ENCODE assay signal across 21 cellular contexts in genomic region chr18:23189099-23189498, GRCh38. TPM values are rescaled to one million over a fixed set of nuclear protein-coding genes. Genes with fewer than 3 reads are reported as not detected.
DNase-seq lines count a peak whose midpoint lies in the region; ATAC-seq, FAIRE-seq and TF ChIP-seq lines count a peak whose summit lies in the region.
"Had no signal": no experiment of that assay in that cellular context is flagged by ENCODE, and none has a peak within 500 bp of the region (broad histone marks: within the 10 kb centered on the region; RNA-seq: fewer than 3 reads in every experiment).

No MANE protein-coding gene starts in this region.

- FAIRE-seq in K562 (lab: Jason Lieb, UNC) = no peak
- FAIRE-seq: GM12878, RCC 7860 had no signal

- peaks cover 32% of the 10 kb centered on the region for H3K4me1 Mint-ChIP-seq in neural progenitor cell

- H3K27me3 ChIP-seq in BLaER1 (no peaks in the 10 kb centered on the region), Karpas-422 (ENCODE audit: low read length) (no peaks in the 10 kb centered on the region), K562 (ENCODE audit: control insufficient read depth in 2 of 2, insufficient read depth in 2 of 2, low read length in 2 of 2) (peaks cover 43 to 54% of the 10 kb centered on the region in 2 experiments), neural progenitor cell (no peaks in the 10 kb centered on the region), BE2C (no peaks in the 10 kb centered on the region)
- H3K27me3 ChIP-seq: SJCRH30 had no signal

- in situ Hi-C loops in K562 (cut with MboI) = no loop called here

- H3K36me3 Mint-ChIP-seq in neural progenitor cell = peaks cover 1% of the 10 kb centered on the region
- H3K36me3 Mint-ChIP-seq: T-cell had no signal

- no peak overlapping the region for H3K4me3 Mint-ChIP-seq in neural progenitor cell
- H3K4me3 Mint-ChIP-seq: T-cell had no signal

- H3K27ac ChIP-seq in BLaER1 (no peak overlapping the region), Karpas-422 (ENCODE audit: low read length) (no peak overlapping the region), K562 (ENCODE audit: extremely low read depth, low read depth, low read length) (no peak overlapping the region), neural progenitor cell (no peak overlapping the region)
- H3K27ac ChIP-seq: SJCRH30 had no signal

- H3K79me2 ChIP-seq in Karpas-422 (ENCODE audit: low read length) (no peaks in the 10 kb centered on the region), K562 (ENCODE audit: control insufficient read depth, insufficient read depth, low read length) (no peaks in the 10 kb centered on the region), neural progenitor cell (ENCODE audit: low read depth) (no peaks in the 10 kb centered on the region)

- peak; percentile 61 for DNase-seq in Karpas-422
- DNase-seq in K562 (ENCODE audit: extremely low read depth in 1 of 4, low spot score in 3 of 4) = no peak
- no peak for DNase-seq in neural progenitor cell (ENCODE audit: low spot score)
- no peak for DNase-seq in putamen (ENCODE audit: low spot score)
- DNase-seq in BE2C = no peak
- DNase-seq in NCI-H2196 treated with DMSO at 0.1 percent for 48 hours (lab: John Stamatoyannopoulos, UW; ENCODE audit: unreplicated experiment) = no peak
- DNase-seq: COR-L47, DMS 273 treated with DMSO at 0.1 percent for 48 hours, DMS79 treated with DMSO at 0.1 percent for 48 hours, HCEC 1CT, IMR-90, NCI-H1105 treated with DMSO at 0.1 percent for 48 hours, NCI-H187, NCI-H446, NCI-H526, OCI-M1, SJCRH30, T-cell had no signal

- no peaks in the 10 kb centered on the region for H3K9me2 ChIP-seq in Karpas-422 (replicated peaks; ENCODE audit: insufficient read depth, low read length)

- H3K9me1 ChIP-seq in K562 (ENCODE audit: control insufficient read depth, insufficient read depth, low read length) = no peaks in the 10 kb centered on the region

- no peak overlapping the region for H3K4me3 ChIP-seq in BLaER1
- H3K4me3 ChIP-seq in Karpas-422 (ENCODE audit: low read length) = no peak overlapping the region
- H3K4me3 ChIP-seq in K562 = no peak overlapping the region
- H3K4me3 ChIP-seq in neural progenitor cell = no peak overlapping the region
- no peak overlapping the region for H3K4me3 ChIP-seq in BE2C (ENCODE audit: low read depth, low read length)
- H3K4me3 ChIP-seq: GM12878, SJCRH30 had no signal

- H3K27ac Mint-ChIP-seq in neural progenitor cell = no peak overlapping the region
- H3K27ac Mint-ChIP-seq: T-cell had no signal

- peak; percentile 41 for ATAC-seq in K562
- ATAC-seq: GM12878, T-cell had no signal

- no peaks in the 10 kb centered on the region for H3K9me3 Mint-ChIP-seq in neural progenitor cell
- H3K9me3 Mint-ChIP-seq: T-cell had no signal

- H3K9me3 ChIP-seq in BLaER1 = no peaks in the 10 kb centered on the region
- H3K9me3 ChIP-seq in Karpas-422 (ENCODE audit: low read length) = no peaks in the 10 kb centered on the region
- no peaks in the 10 kb centered on the region for H3K9me3 ChIP-seq in K562 (replicated peaks; ENCODE audit: control insufficient read depth, insufficient read depth, low read depth, low read length)
- no peaks in the 10 kb centered on the region for H3K9me3 ChIP-seq in neural progenitor cell (ENCODE audit: low read depth)
- no peaks in the 10 kb centered on the region for H3K9me3 ChIP-seq in BE2C
- H3K9me3 ChIP-seq: SJCRH30 had no signal

- POLR2A ChIA-PET in K562 (lab: Yijun Ruan, JAX) = interaction anchor here (0.6 to 0.7 kb wide), 3 partner anchors 9 to 178 kb away, joined by 3 read pairs; no protein-coding TSS in a partner anchor

- no peaks in the 10 kb centered on the region for H3F3A ChIP-seq in neural progenitor cell (ENCODE audit: low read depth)

- 2% methylated on average over 7 of the region's 7 CpGs for WGBS in K562 (ENCODE audit: insufficient coverage, low coverage, missing lambda C conversion rate)

- H3K4me1 ChIP-seq in BLaER1 (peaks cover 72% of the 10 kb centered on the region), Karpas-422 (ENCODE audit: low read length) (peaks cover 18% of the 10 kb centered on the region), K562 (replicated peaks in 1 of 2; ENCODE audit: control insufficient read depth in 2 of 2, insufficient read depth in 2 of 2, low read length in 2 of 2) (no peaks in the 10 kb centered on the region), neural progenitor cell (peaks cover 29% of the 10 kb centered on the region), BE2C (no peaks in the 10 kb centered on the region; the same call in 1 of the 2 replicates)

- TF ChIP-seq RAD21 in K562 (CRISPR knock-in tag; conservative IDR thresholded peaks at IDR 0.05 in 1 of 2, IDR thresholded peaks at IDR 0.05 in 1 of 2) = no peak

- no peak for TF ChIP-seq EP300 in K562 (IDR thresholded peaks at IDR 0.05; ENCODE audit: low read length)

- no TSS peak for BruUV-seq in K562 (replicated peaks; lab: Mats Ljungman, UMichigan)

- TF ChIP-seq CTCF in K562 (IDR thresholded peaks at IDR 0.05 in 2 of 3, conservative IDR thresholded peaks at IDR 0.05 in 1 of 3; ENCODE audit: insufficient read depth in 2 of 3, low read depth in 1 of 3, low read length in 3 of 3) = no peak
- no peak for TF ChIP-seq CTCF in neural progenitor cell (IDR thresholded peaks at IDR 0.05)
- TF ChIP-seq CTCF in BE2C (IDR thresholded peaks at IDR 0.05; ENCODE audit: low read depth, low read length) = no peak

- H3K36me3 ChIP-seq in BLaER1 = peaks cover 10% of the 10 kb centered on the region; the same call in 1 of the 2 replicates
- no peaks in the 10 kb centered on the region for H3K36me3 ChIP-seq in Karpas-422 (ENCODE audit: insufficient read depth, low read length)
- H3K36me3 ChIP-seq in K562 (ENCODE audit: control insufficient read depth, insufficient read depth, low read length) = no peaks in the 10 kb centered on the region
- H3K36me3 ChIP-seq in neural progenitor cell = no peaks in the 10 kb centered on the region
- no peaks in the 10 kb centered on the region for H3K36me3 ChIP-seq in BE2C
- H3K36me3 ChIP-seq: SJCRH30 had no signal

- CTCF ChIA-PET in K562 (lab: Yijun Ruan, JAX; ENCODE audit: low intra/inter-chr PET ratio) = no interaction called here

- intact Hi-C loops in K562 (cut with micrococcal nuclease) = no loop called here

- no peaks in the 10 kb centered on the region for H4K20me1 ChIP-seq in BLaER1
- no peaks in the 10 kb centered on the region for H4K20me1 ChIP-seq in Karpas-422 (ENCODE audit: insufficient read depth, low read depth, low read length)
- peaks cover 3% of the 10 kb centered on the region; the same call in 1 of the 2 replicates for H4K20me1 ChIP-seq in K562 (replicated peaks; ENCODE audit: control insufficient read depth, insufficient read depth, low read length)
- no peaks in the 10 kb centered on the region for H4K20me1 ChIP-seq in neural progenitor cell (ENCODE audit: low read depth)

- no peak overlapping the region for H3K9ac ChIP-seq in BLaER1
- H3K9ac ChIP-seq in Karpas-422 (ENCODE audit: low read length) = no peak overlapping the region
- no peak overlapping the region for H3K9ac ChIP-seq in K562 (ENCODE audit: insufficient read depth in 1 of 2, low read depth in 2 of 2, low read length in 2 of 2)
- H3K9ac ChIP-seq in neural progenitor cell = no peak overlapping the region

- H2AFZ ChIP-seq in Karpas-422 (ENCODE audit: low read length) (no peak overlapping the region), K562 (ENCODE audit: low read depth, low read length) (no peak overlapping the region), neural progenitor cell (replicated peaks) (no peak overlapping the region)

- H3K4me2 ChIP-seq in BLaER1 (peak overlapping the region; percentile 1; the same call in 1 of the 2 replicates), Karpas-422 (ENCODE audit: low read depth, low read length, poor library complexity, severe bottlenecking) (peak overlapping the region; percentile 32), K562 (ENCODE audit: insufficient read depth, low read length) (no peak overlapping the region), neural progenitor cell (peak overlapping the region; percentile 6)

- no peaks in the 10 kb centered on the region for H3K27me3 Mint-ChIP-seq in neural progenitor cell (ENCODE audit: insufficient read depth, low read depth)
- H3K27me3 Mint-ChIP-seq: T-cell had no signal

- no peak for TF ChIP-seq POLR2A in K562 (conservative IDR thresholded peaks at IDR 0.05)

TF ChIP-seq in K562, 482 proteins besides CTCF, POLR2A, EP300 and RAD21 (continues in another document):
- 0 out of 2 replicates have a peak, but pooled peaks have one; percentile 8 for TF ChIP-seq PKNOX1 (IDR thresholded peaks at IDR 0.05)

RNA-seq across cellular contexts. Expression of gene CABLES1, which starts 53.8 kb away (rescaled TPM):
- 0.22 TPM in 1 of 2 replicates, not detected in the other for total RNA-seq in Karpas-422 (2014; rRNA removed; shearing (Covaris generic); ENCODE audit: low replicate concordance)
- 0.76 TPM in 1 of 2 replicates, not detected in the other for total RNA-seq in K562 (2011; cell fraction: chromatin; rRNA removed; ENCODE audit: low replicate concordance)
- not detected in 2 replicates for total RNA-seq in K562 (2011; cell fraction: nucleolus; rRNA removed)
- total RNA-seq in K562 (2011; cell fraction: nucleoplasm; rRNA removed) = 0.31 TPM in 1 of 2 replicates, not detected in the other
- 0.04 and 0.09 TPM in 2 replicates for total RNA-seq in K562 (2014; rRNA removed)
- total RNA-seq in K562 (2014; rRNA removed; fragmentation: Illumina TruSeq; extraction: Trizol) = not detected in 2 replicates
- total RNA-seq in K562 (2015; rRNA removed; fragmentation: Illumina TruSeq; extraction: Trizol) = not detected in 2 replicates
- total RNA-seq in K562 (2021) = 0.07 and 0.09 TPM in 2 replicates
- 0.04 TPM in 1 of 2 replicates, not detected in the other for polyA plus RNA-seq in K562 (2011; rRNA removed)
- not detected in 2 replicates for polyA plus RNA-seq in K562 (2011; cell fraction: cytosol; rRNA removed)
- polyA plus RNA-seq in K562 (2011; cell fraction: nucleus; rRNA removed) = 0.07 TPM in 1 of 2 replicates, not detected in the other
- polyA plus RNA-seq in K562 (2012) = 0.08 and 0.10 TPM in 2 replicates
- 0.04 TPM in 1 of 2 replicates, not detected in the other for polyA plus RNA-seq in K562 (2014; fragmentation: Illumina TruSeq; extraction: Trizol)
- polyA plus RNA-seq in K562 (2014; fragmentation: Nextera tagmentation; extraction: Ambion mirVana) = under 1 TPM; 0.04 to 0.10 TPM
- not detected in 2 replicates for polyA plus RNA-seq in K562 (2014; rRNA removed)
- not detected in 2 replicates for polyA minus RNA-seq in K562 (2011; rRNA and poly(A)+ RNA removed)
- polyA minus RNA-seq in K562 (2011; cell fraction: cytosol; rRNA and poly(A)+ RNA removed) = not detected in 2 replicates
- 0.40 TPM in 1 of 2 replicates, not detected in the other for polyA minus RNA-seq in K562 (2011; cell fraction: nucleus; rRNA and poly(A)+ RNA removed)
- total RNA-seq in neural progenitor cell (ENCODE audit: low replicate concordance) = 2.8 and 3.7 TPM in 2 replicates
- polyA plus RNA-seq in BE2C (2012; ENCODE audit: insufficient read depth, insufficient read length, low read depth) = 18.5 TPM
